ENCODE assay signal across 19 cellular contexts in genomic region chrX:118884552-118885138, GRCh38.
A peak's percentile ranks its signal among the peaks of the same experiment; 100 is the strongest.
DNase-seq lines count a peak whose midpoint lies in the region; ATAC-seq and TF ChIP-seq lines count a peak whose summit lies in the region.
"Had no signal": no experiment of that assay in that cellular context is flagged by ENCODE, and none has a peak within 500 bp of the region (broad histone marks: within the 10 kb centered on the region; RNA-seq: fewer than 3 reads in every experiment).

No MANE protein-coding gene starts in this region.

- H3K79me1 ChIP-seq in neuronal stem cell (ENCODE audit: low read depth, low read length) = no peaks in the 10 kb centered on the region

- no peak overlapping the region for H3K14ac ChIP-seq in neuronal stem cell (ENCODE audit: low read length)

- no peak overlapping the region for H2AFZ ChIP-seq in neuronal stem cell (ENCODE audit: low read length)

- no peak overlapping the region for H2AK5ac ChIP-seq in neuronal stem cell (ENCODE audit: low read depth, low read length)

- no peak overlapping the region for H2BK12ac ChIP-seq in neuronal stem cell (ENCODE audit: low read length)

- ATAC-seq in activated T-cell treated with anti-CD3 and anti-CD28 coated beads, Interleukin-2, amount 50 U/mL, for 72 hours (replicated peaks in 1 of 2) = no peak
- no peak for ATAC-seq in GM18873 (IDR thresholded peaks at IDR 0.05; ENCODE audit: low FRiP score, unreplicated experiment)
- ATAC-seq: CD8-positive, alpha-beta T cell; Panc1; SK-N-SH treated with all-trans-retinoic acid at 6 μM for 48 hours had no signal

- H3K9ac ChIP-seq in colonic mucosa (ENCODE audit: low read depth in 2 of 2, low read length in 2 of 2) (no peak overlapping the region), neuronal stem cell (ENCODE audit: low read depth, low read length, poor library complexity) (no peak overlapping the region)

- H3K27me3 ChIP-seq in colonic mucosa (no peaks in the 10 kb centered on the region), neuronal stem cell (ENCODE audit: control insufficient read depth in 3 of 3, insufficient read depth in 3 of 3, low read depth in 1 of 3, low read length in 3 of 3) (peaks cover 0 to 4% (median 0%) of the 10 kb centered on the region in 3 experiments)

- no peak overlapping the region for H4K91ac ChIP-seq in neuronal stem cell (ENCODE audit: low read depth, low read length, poor library complexity)

- H3K4me1 ChIP-seq in colonic mucosa = no peaks in the 10 kb centered on the region
- H3K4me1 ChIP-seq in neuronal stem cell (ENCODE audit: control insufficient read depth in 2 of 2, insufficient read depth in 1 of 2, low read depth in 1 of 2, low read length in 2 of 2) = no peaks in the 10 kb centered on the region

- H4K8ac ChIP-seq in neuronal stem cell (ENCODE audit: low read depth, low read length) = peak overlapping the region; percentile 3

- no peaks in the 10 kb centered on the region for H3K4me1 Mint-ChIP-seq in activated T-cell treated with anti-CD3 and anti-CD28 coated beads, Interleukin-2, amount 50 U/mL, for 72 hours (ENCODE audit: low read depth)
- H3K4me1 Mint-ChIP-seq: B cell had no signal

- H3K23ac ChIP-seq in neuronal stem cell (ENCODE audit: low read depth, low read length, poor library complexity) = no peak overlapping the region

- H3K4me3 Mint-ChIP-seq in activated T-cell treated with anti-CD3 and anti-CD28 coated beads, Interleukin-2, amount 50 U/mL, for 72 hours = no peak overlapping the region
- H3K4me3 Mint-ChIP-seq: B cell; CD8-positive, alpha-beta T cell; T-helper 1 cell treated with Interleukin-12 subunit alpha and Interleukin-12 subunit beta and Interleukin-4 antibody, amounts not matched to agents 30 μg/mL and 1 μg/mL, for 36 hours had no signal

- H3K27ac ChIP-seq in colonic mucosa = no peak overlapping the region
- H3K27ac ChIP-seq in neuronal stem cell (replicated peaks; ENCODE audit: low read length) = no peak overlapping the region

- no peak overlapping the region for H3K18ac ChIP-seq in neuronal stem cell (ENCODE audit: low read length)

- no peaks in the 10 kb centered on the region for H3K36me3 Mint-ChIP-seq in activated T-cell treated with anti-CD3 and anti-CD28 coated beads, Interleukin-2, amount 50 U/mL, for 72 hours (ENCODE audit: insufficient read depth in 2 of 2)
- H3K36me3 Mint-ChIP-seq: CD8-positive, alpha-beta T cell had no signal

- H2BK15ac ChIP-seq in neuronal stem cell (ENCODE audit: low read length) = no peak overlapping the region

- peaks cover 18% of the 10 kb centered on the region for H3K27me3 Mint-ChIP-seq in activated T-cell treated with anti-CD3 and anti-CD28 coated beads, Interleukin-2, amount 50 U/mL, for 72 hours (ENCODE audit: low read depth)

- peak; percentile 39 for DNase-seq in H4 (ENCODE audit: low spot score)
- peak; percentile 39 for DNase-seq in NCI-H774 (lab: John Stamatoyannopoulos, UW)
- peak; percentile 38 for DNase-seq in colonic mucosa
- no peak for DNase-seq in neuronal stem cell (ENCODE audit: low spot score)
- no peak for DNase-seq in activated T-cell treated with anti-CD3 and anti-CD28 coated beads, Interleukin-2, amount 50 U/mL, for 72 hours
- no peak for DNase-seq in iPS-NIHi7 (ENCODE audit: extremely low spot score)
- DNase-seq: CD8-positive, alpha-beta T cell; KBM-7; MM.1S; NCI-H2081; NCI-H226; NCI-H526; NK-92 treated with Interleukin-12 subunit alpha and Interleukin-12 subunit beta, amount 100 ng/mL, for 24 hours; SHP77 had no signal

- H3K36me3 ChIP-seq in colonic mucosa (no peaks in the 10 kb centered on the region), neuronal stem cell (replicated peaks in 1 of 2; ENCODE audit: control insufficient read depth in 2 of 2, insufficient read depth in 2 of 2, low read length in 2 of 2) (no peaks in the 10 kb centered on the region)

- TF ChIP-seq CTCF in colonic mucosa (IDR thresholded peaks at IDR 0.05) = no peak

- H3K9me3 ChIP-seq in colonic mucosa = no peaks in the 10 kb centered on the region
- no peaks in the 10 kb centered on the region for H3K9me3 ChIP-seq in neuronal stem cell (replicated peaks in 1 of 2; ENCODE audit: control insufficient read depth in 2 of 2, insufficient read depth in 1 of 2, low read depth in 1 of 2, low read length in 2 of 2)

- H3K4ac ChIP-seq in neuronal stem cell (ENCODE audit: low read length) = no peak overlapping the region

- no peak overlapping the region for H3K27ac Mint-ChIP-seq in activated T-cell treated with anti-CD3 and anti-CD28 coated beads, Interleukin-2, amount 50 U/mL, for 72 hours
- H3K27ac Mint-ChIP-seq: B cell; CD8-positive, alpha-beta T cell; T-helper 1 cell treated with Interleukin-12 subunit alpha and Interleukin-12 subunit beta and Interleukin-4 antibody, amounts not matched to agents 30 μg/mL and 1 μg/mL, for 36 hours had no signal

- H2BK5ac ChIP-seq in neuronal stem cell (ENCODE audit: low read length) = no peak overlapping the region

- intact Hi-C loops in colonic mucosa (cut with DNase I) = no loop called here

- H3K4me3 ChIP-seq in colonic mucosa (no peak overlapping the region), neuronal stem cell (ENCODE audit: low read length in 2 of 2) (no peak overlapping the region)

- no CpG with 5 or more reads among the region's 11 CpGs for WGBS in neuronal stem cell (ENCODE audit: extremely low coverage in 2 of 2, insufficient read length in 2 of 2, insufficient replicate concordance in 1 of 2), 2 donors

- no peaks in the 10 kb centered on the region for H3K9me3 Mint-ChIP-seq in activated T-cell treated with anti-CD3 and anti-CD28 coated beads, Interleukin-2, amount 50 U/mL, for 72 hours
- H3K9me3 Mint-ChIP-seq: CD8-positive, alpha-beta T cell; T-helper 1 cell treated with Interleukin-12 subunit alpha and Interleukin-12 subunit beta and Interleukin-4 antibody, amounts not matched to agents 30 μg/mL and 1 μg/mL, for 36 hours had no signal

- no peak overlapping the region for H2BK120ac ChIP-seq in neuronal stem cell (ENCODE audit: low read depth, low read length)

- no peak overlapping the region for H3K4me2 ChIP-seq in neuronal stem cell (ENCODE audit: insufficient read depth, low read length, poor library complexity, severe bottlenecking)

Comparison
In these comparisons a context has a peak if more than half of its experiments do, and no peak if none do; other contexts are left out.
1. DNase-seq: peak in H4 (single experiment), NCI-H774 (single experiment) and colonic mucosa (single experiment); none in neuronal stem cell (single experiment), activated T-cell treated with anti-CD3 and anti-CD28 coated beads, Interleukin-2, amount 50 U/mL, for 72 hours (0 of 2) and iPS-NIHi7 (single experiment).